Comparison of ENCODE assay signal across 22 cellular contexts in the genomic region with DNA sequence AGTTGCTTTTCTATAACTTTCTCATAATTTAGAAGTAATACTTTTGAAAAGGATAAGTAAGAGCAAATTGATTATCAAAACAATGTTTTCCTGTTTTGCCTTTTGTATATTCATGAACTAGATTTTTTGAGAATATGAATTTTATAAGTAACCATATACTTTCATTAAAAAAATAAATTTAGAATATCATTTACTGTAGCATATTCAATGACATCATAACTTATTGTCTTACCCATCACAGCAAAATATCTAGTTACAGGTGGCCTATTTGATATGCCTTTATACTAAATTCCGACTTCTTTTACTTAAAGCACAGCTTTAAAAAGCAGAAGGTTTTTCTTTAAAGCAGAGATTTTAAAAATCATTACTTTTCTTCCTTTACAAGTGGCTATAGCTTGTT. TPM values are rescaled to one million over a fixed set of nuclear protein-coding genes. Genes with fewer than 3 reads are reported as not detected.
A peak's percentile ranks its signal among the peaks of the same experiment; 100 is the strongest.
DNase-seq lines count a peak whose midpoint lies in the region; ATAC-seq, FAIRE-seq and TF ChIP-seq lines count a peak whose summit lies in the region.
"Had no signal": no experiment of that assay in that cellular context is flagged by ENCODE, and none has a peak within 500 bp of the region (broad histone marks: within the 10 kb centered on the region; RNA-seq: fewer than 3 reads in every experiment).

No MANE protein-coding gene starts in this region.

- no peak for TF ChIP-seq EP300 in GM12878 (IDR thresholded peaks at IDR 0.05; ENCODE audit: borderline replicate concordance in 1 of 2, control insufficient read depth in 1 of 2, low read depth in 2 of 2, low read length in 2 of 2)

- intact Hi-C loops in GM12878 (cut with micrococcal nuclease; ENCODE audit: unreplicated experiment) (no loop called here), body of pancreas (cut with DNase I) (no loop called here)

- SMC1A ChIA-PET in GM12878 (lab: Charles Lee; ENCODE audit: uncharacterized antibody, unreplicated experiment), result no interaction called here

- H2AFZ ChIP-seq in GM12878 (ENCODE audit: control insufficient read depth, low read depth, low read length), result no peak overlapping the region
- no peak overlapping the region for H2AFZ ChIP-seq in parathyroid adenoma
- H2AFZ ChIP-seq: GM23248 had no signal

- H3K9me3 ChIP-seq in GM12878 (replicated peaks; ENCODE audit: control insufficient read depth, insufficient read depth, low read length) (no peaks in the 10 kb centered on the region), parathyroid adenoma (ENCODE audit: control insufficient read depth, low read length) (no peaks in the 10 kb centered on the region), body of pancreas (no peaks in the 10 kb centered on the region)
- H3K9me3 ChIP-seq: BE2C; BLaER1 treated with 17β-estradiol and CSF1 and Interleukin-3, amounts not matched to agents 10 nM and 100 nM had no signal

- BruUV-seq in GM12878 (replicated peaks; lab: Mats Ljungman, UMichigan), result no TSS peak

- TF ChIP-seq CTCF in GM12878 (IDR thresholded peaks at IDR 0.05 in 2 of 3, conservative IDR thresholded peaks at IDR 0.05 in 1 of 3; ENCODE audit: control insufficient read depth in 2 of 3, extremely low read depth in 1 of 3, insufficient read depth in 1 of 3, low read depth in 3 of 3, low read length in 3 of 3) (no peak), parathyroid adenoma (IDR thresholded peaks at IDR 0.05) (no peak), body of pancreas (IDR thresholded peaks at IDR 0.05) (no peak)

- no peaks in the 10 kb centered on the region for H4K20me1 ChIP-seq in GM12878 (ENCODE audit: control insufficient read depth, insufficient read depth)

- H3K27ac ChIP-seq in GM12878 (ENCODE audit: control insufficient read depth, insufficient read depth) (no peak overlapping the region), parathyroid adenoma (no peak overlapping the region), body of pancreas (no peak overlapping the region)
- H3K27ac ChIP-seq: BLaER1 treated with 17β-estradiol and CSF1 and Interleukin-3, amounts not matched to agents 10 nM and 100 nM; GM23248 had no signal

- 94% methylated on average over 1 of the region's 1 CpG for WGBS in GM12878 (ENCODE audit: insufficient coverage, insufficient replicate concordance, low lambda C conversion rate, missing lambda C conversion rate)
- 84 to 94% methylated on average over 1 of the region's 1 CpG for WGBS in body of pancreas, 2 donors

- H3K79me2 ChIP-seq in GM12878 (ENCODE audit: control insufficient read depth, insufficient read depth, low read length), result no peaks in the 10 kb centered on the region
- H3K79me2 ChIP-seq in parathyroid adenoma, result no peaks in the 10 kb centered on the region

- CTCF ChIA-PET in GM12878 (lab: Yijun Ruan, JAX), result no interaction called here

- RAD21 ChIA-PET in GM12878 (lab: Charles Lee; ENCODE audit: unreplicated experiment), result no interaction called here

- FAIRE-seq in G401.6 (lab: Jason Lieb, UNC), result peak; percentile 61
- no peak for FAIRE-seq in GM12878 (lab: Jason Lieb, UNC)
- FAIRE-seq: D721Med, GM12892, GM19239, H1 had no signal

- no peak for TF ChIP-seq RAD21 in GM12878 (IDR thresholded peaks at IDR 0.05; ENCODE audit: insufficient read depth, low read depth, low read length)

- H3K36me3 ChIP-seq in GM12878 (ENCODE audit: control insufficient read depth in 2 of 2, insufficient read depth in 2 of 2, low read length in 1 of 2) (peaks cover 0 to 3% of the 10 kb centered on the region in 2 experiments; a peak in 2 of 4 replicates), parathyroid adenoma (ENCODE audit: control insufficient read depth, insufficient read depth, low read length) (no peaks in the 10 kb centered on the region), body of pancreas (replicated peaks in 1 of 2; ENCODE audit: insufficient read depth in 1 of 2, low read depth in 2 of 2) (peaks cover 0 to 5% of the 10 kb centered on the region in 2 donors)
- H3K36me3 ChIP-seq: BE2C had no signal

- DNase-seq in GM12878 (ENCODE audit: low read depth, low spot score), result no peak
- DNase-seq in NCI-H1417 treated with DMSO at 0.1 percent for 48 hours (lab: John Stamatoyannopoulos, UW), result no peak
- DNase-seq in body of pancreas, result no peak
- DNase-seq: AML-193; BE2C; CD4-positive, alpha-beta T cell; CD8-positive, alpha-beta memory T cell; DMS 273 treated with DMSO at 0.1 percent for 48 hours; DMS79; EL; GF-D8; GM23248; H7; HCEC 1CT had no signal

- H3K4me1 ChIP-seq in GM12878 (ENCODE audit: control insufficient read depth, insufficient read depth, low read length), result no peaks in the 10 kb centered on the region
- H3K4me1 ChIP-seq in parathyroid adenoma, result no peaks in the 10 kb centered on the region
- no peaks in the 10 kb centered on the region for H3K4me1 ChIP-seq in body of pancreas
- H3K4me1 ChIP-seq: BE2C had no signal

- POLR2A ChIA-PET in GM12878 (lab: Charles Lee), result no interaction called here

- no peak overlapping the region for H3K4me2 ChIP-seq in GM12878 (ENCODE audit: control insufficient read depth, insufficient read depth)
- H3K4me2 ChIP-seq in parathyroid adenoma (ENCODE audit: low read length), result no peak overlapping the region
- H3K4me2 ChIP-seq: BLaER1 treated with 17β-estradiol and CSF1 and Interleukin-3, amounts not matched to agents 10 nM and 100 nM had no signal

- H3K4me3 ChIP-seq in GM12878 (no peak overlapping the region), parathyroid adenoma (ENCODE audit: low read depth, low read length) (peak overlapping the region; percentile 7), body of pancreas (no peak overlapping the region)
- H3K4me3 ChIP-seq: BLaER1 treated with 17β-estradiol and CSF1 and Interleukin-3, amounts not matched to agents 10 nM and 100 nM; GM23248 had no signal

- in situ Hi-C loops in GM12878 (cut with MboI), result no loop called here

- no peak for ATAC-seq in GM12878
- no peak for ATAC-seq in GM18867 (IDR thresholded peaks at IDR 0.05; ENCODE audit: unreplicated experiment)
- no peak for ATAC-seq in body of pancreas

- H3K9ac ChIP-seq in GM12878 (ENCODE audit: control insufficient read depth, insufficient read depth, low read length) (no peak overlapping the region), parathyroid adenoma (no peak overlapping the region)
- H3K9ac ChIP-seq: BLaER1 treated with 17β-estradiol and CSF1 and Interleukin-3, amounts not matched to agents 10 nM and 100 nM; GM23248 had no signal

- no peaks in the 10 kb centered on the region for H3K27me3 ChIP-seq in GM12878 (replicated peaks in 1 of 2; ENCODE audit: control insufficient read depth in 2 of 2, insufficient read depth in 2 of 2, low read length in 1 of 2)
- H3K27me3 ChIP-seq in parathyroid adenoma (ENCODE audit: control insufficient read depth, insufficient read depth, low read length), result no peaks in the 10 kb centered on the region
- H3K27me3 ChIP-seq in body of pancreas, result no peaks in the 10 kb centered on the region
- H3K27me3 ChIP-seq: BE2C; BLaER1 treated with 17β-estradiol and CSF1 and Interleukin-3, amounts not matched to agents 10 nM and 100 nM had no signal

- no peak for TF ChIP-seq POLR2A in GM12878 (IDR thresholded peaks at IDR 0.05; ENCODE audit: low read depth, low read length)
- no peak for TF ChIP-seq POLR2A in body of pancreas (IDR thresholded peaks at IDR 0.05)

TF ChIP-seq in GM12878, 131 proteins besides CTCF, POLR2A, EP300 and RAD21:
- TF ChIP-seq SMAD1 (IDR thresholded peaks at IDR 0.05; ENCODE audit: low read depth, partially characterized antibody), result no peak
- peak; percentile 20; the same call in 1 of the 2 replicates for TF ChIP-seq ATF7 (IDR thresholded peaks at IDR 0.05; ENCODE audit: low read depth)

RNA-seq across cellular contexts. Expression of a gene that starts 20.1 kb away (rescaled TPM):
- 404 and 410 TPM in 2 replicates for total RNA-seq in GM12878 (2013; cell fraction: nucleolus; rRNA removed)
- total RNA-seq in GM12878 (2014; rRNA removed), result 22.4 and 26.4 TPM in 2 replicates
- 29.0 and 33.3 TPM in 2 replicates for total RNA-seq in GM12878 (2014; rRNA removed; fragmentation: Illumina TruSeq; extraction: Trizol)
- total RNA-seq in GM12878 (2021), result 17.3 and 18.8 TPM in 2 replicates
- polyA plus RNA-seq in GM12878 (2011; ENCODE audit: low read depth), result 12.7 TPM
- 38.1 and 52.1 TPM in 2 replicates for polyA plus RNA-seq in GM12878 (2011; rRNA removed)
- polyA plus RNA-seq in GM12878 (2011; cell fraction: cytosol; rRNA removed), result 14.4 and 14.8 TPM in 2 replicates
- polyA plus RNA-seq in GM12878 (2011; cell fraction: nucleus; rRNA removed), result 57.7 and 81.2 TPM in 2 replicates
- 14.4 and 17.0 TPM in 2 replicates for polyA plus RNA-seq in GM12878 (2012)
- 20.8 and 29.3 TPM in 2 replicates for polyA plus RNA-seq in GM12878 (2014; fragmentation: Illumina TruSeq; extraction: Trizol)
- polyA plus RNA-seq in GM12878 (2014; fragmentation: Nextera tagmentation; extraction: Ambion mirVana), result 1 to 10 TPM; 3.4 to 4.5 TPM
- 13.7 and 13.8 TPM in 2 replicates for polyA plus RNA-seq in GM12878 (2014; rRNA removed)
- 1 to 10 TPM; 4.9 to 5.2 TPM for polyA plus RNA-seq in GM12878 (2016; fragmentation: Nextera tagmentation; extraction: Ambion mirVana)
- 114 and 144 TPM in 2 replicates for polyA minus RNA-seq in GM12878 (2011; rRNA and poly(A)+ RNA removed)
- polyA minus RNA-seq in GM12878 (2011; cell fraction: cytosol; rRNA and poly(A)+ RNA removed), result 29.1 and 32.0 TPM in 2 replicates
- 171 and 193 TPM in 2 replicates for polyA minus RNA-seq in GM12878 (2011; cell fraction: nucleus; rRNA and poly(A)+ RNA removed)
- total RNA-seq in body of pancreas, result 10 to 100 TPM; 46.8 to 74.7 TPM
